ENCODE assay signal across 2 cellular contexts in the genomic region with DNA sequence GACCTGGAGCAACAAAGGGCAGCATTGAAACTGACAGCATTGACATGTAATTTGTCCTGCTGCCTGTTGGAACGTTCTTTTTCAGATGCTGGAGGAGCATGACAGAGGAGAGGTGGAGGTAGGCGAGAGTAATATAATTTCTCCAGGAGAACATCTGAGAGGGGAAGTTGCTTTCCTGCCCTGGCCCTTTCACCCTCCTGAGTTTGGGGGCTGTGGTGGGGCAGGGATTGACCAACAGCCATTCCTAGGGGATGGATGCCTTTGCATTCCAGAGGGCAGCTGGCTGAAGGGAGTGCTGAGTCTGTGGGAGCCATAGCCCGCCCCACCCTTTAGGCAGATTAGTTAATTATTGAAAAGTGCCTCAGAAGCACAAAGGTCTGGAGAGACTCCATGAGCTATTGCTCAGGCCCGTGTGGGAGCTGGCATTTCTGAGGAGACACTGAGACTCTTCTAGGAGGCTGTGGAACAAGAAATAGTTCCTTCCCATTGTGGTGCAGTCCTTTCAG.
A peak's percentile ranks its signal among the peaks of the same experiment; 100 is the strongest.
TF ChIP-seq lines count a peak whose summit lies in the region.

No MANE protein-coding gene starts in this region.

TF ChIP-seq in GM23338, 12 proteins besides CTCF, POLR2A, EP300 and RAD21:
- TF ChIP-seq, protein P1, sequence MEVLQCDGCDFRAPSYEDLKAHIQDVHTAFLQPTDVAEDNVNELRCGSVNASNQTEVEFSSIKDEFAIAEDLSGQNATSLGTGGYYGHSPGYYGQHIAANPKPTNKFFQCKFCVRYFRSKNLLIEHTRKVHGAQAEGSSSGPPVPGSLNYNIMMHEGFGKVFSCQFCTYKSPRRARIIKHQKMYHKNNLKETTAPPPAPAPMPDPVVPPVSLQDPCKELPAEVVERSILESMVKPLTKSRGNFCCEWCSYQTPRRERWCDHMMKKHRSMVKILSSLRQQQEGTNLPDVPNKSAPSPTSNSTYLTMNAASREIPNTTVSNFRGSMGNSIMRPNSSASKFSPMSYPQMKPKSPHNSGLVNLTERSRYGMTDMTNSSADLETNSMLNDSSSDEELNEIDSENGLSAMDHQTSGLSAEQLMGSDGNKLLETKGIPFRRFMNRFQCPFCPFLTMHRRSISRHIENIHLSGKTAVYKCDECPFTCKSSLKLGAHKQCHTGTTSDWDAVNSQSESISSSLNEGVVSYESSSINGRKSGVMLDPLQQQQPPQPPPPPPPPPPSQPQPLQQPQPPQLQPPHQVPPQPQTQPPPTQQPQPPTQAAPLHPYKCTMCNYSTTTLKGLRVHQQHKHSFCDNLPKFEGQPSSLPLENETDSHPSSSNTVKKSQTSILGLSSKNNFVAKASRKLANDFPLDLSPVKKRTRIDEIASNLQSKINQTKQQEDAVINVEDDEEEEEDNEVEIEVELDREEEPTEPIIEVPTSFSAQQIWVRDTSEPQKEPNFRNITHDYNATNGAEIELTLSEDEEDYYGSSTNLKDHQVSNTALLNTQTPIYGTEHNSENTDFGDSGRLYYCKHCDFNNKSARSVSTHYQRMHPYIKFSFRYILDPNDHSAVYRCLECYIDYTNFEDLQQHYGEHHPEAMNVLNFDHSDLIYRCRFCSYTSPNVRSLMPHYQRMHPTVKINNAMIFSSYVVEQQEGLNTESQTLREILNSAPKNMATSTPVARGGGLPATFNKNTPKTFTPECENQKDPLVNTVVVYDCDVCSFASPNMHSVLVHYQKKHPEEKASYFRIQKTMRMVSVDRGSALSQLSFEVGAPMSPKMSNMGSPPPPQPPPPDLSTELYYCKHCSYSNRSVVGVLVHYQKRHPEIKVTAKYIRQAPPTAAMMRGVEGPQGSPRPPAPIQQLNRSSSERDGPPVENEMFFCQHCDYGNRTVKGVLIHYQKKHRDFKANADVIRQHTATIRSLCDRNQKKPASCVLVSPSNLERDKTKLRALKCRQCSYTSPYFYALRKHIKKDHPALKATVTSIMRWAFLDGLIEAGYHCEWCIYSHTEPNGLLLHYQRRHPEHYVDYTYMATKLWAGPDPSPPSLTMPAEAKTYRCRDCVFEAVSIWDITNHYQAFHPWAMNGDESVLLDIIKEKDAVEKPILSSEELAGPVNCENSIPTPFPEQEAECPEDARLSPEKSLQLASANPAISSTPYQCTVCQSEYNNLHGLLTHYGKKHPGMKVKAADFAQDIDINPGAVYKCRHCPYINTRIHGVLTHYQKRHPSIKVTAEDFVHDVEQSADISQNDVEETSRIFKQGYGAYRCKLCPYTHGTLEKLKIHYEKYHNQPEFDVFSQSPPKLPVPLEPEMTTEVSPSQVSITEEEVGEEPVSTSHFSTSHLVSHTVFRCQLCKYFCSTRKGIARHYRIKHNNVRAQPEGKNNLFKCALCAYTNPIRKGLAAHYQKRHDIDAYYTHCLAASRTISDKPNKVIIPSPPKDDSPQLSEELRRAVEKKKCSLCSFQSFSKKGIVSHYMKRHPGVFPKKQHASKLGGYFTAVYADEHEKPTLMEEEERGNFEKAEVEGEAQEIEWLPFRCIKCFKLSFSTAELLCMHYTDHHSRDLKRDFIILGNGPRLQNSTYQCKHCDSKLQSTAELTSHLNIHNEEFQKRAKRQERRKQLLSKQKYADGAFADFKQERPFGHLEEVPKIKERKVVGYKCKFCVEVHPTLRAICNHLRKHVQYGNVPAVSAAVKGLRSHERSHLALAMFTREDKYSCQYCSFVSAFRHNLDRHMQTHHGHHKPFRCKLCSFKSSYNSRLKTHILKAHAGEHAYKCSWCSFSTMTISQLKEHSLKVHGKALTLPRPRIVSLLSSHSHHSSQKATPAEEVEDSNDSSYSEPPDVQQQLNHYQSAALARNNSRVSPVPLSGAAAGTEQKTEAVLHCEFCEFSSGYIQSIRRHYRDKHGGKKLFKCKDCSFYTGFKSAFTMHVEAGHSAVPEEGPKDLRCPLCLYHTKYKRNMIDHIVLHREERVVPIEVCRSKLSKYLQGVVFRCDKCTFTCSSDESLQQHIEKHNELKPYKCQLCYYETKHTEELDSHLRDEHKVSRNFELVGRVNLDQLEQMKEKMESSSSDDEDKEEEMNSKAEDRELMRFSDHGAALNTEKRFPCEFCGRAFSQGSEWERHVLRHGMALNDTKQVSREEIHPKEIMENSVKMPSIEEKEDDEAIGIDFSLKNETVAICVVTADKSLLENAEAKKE (CRISPR knock-in tag; IDR thresholded peaks at IDR 0.05): peak; percentile 20; the same call in 1 of the 2 replicates
- no peak for TF ChIP-seq NANOG (IDR thresholded peaks at IDR 0.05; ENCODE audit: borderline replicate concordance)

TF ChIP-seq in SK-N-SH, 30 proteins besides CTCF, POLR2A, EP300 and RAD21 (continued from another document):
- TF ChIP-seq, protein P2, sequence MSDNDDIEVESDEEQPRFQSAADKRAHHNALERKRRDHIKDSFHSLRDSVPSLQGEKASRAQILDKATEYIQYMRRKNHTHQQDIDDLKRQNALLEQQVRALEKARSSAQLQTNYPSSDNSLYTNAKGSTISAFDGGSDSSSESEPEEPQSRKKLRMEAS (IDR thresholded peaks at IDR 0.05; ENCODE audit: low read depth): no peak
- no peak for TF ChIP-seq PBX3 (IDR thresholded peaks at IDR 0.05)
- TF ChIP-seq FOXM1 (IDR thresholded peaks at IDR 0.05; ENCODE audit: low read depth): no peak
- TF ChIP-seq GATA2 (CRISPR knock-in tag; IDR thresholded peaks at IDR 0.05): no peak
- TF ChIP-seq RCOR1 (IDR thresholded peaks at IDR 0.05; ENCODE audit: low read length): no peak
- no peak for TF ChIP-seq MEF2A (IDR thresholded peaks at IDR 0.05; ENCODE audit: borderline replicate concordance, low read depth)
